8 cellular contexts compared by ENCODE assay signal in the genomic region with DNA sequence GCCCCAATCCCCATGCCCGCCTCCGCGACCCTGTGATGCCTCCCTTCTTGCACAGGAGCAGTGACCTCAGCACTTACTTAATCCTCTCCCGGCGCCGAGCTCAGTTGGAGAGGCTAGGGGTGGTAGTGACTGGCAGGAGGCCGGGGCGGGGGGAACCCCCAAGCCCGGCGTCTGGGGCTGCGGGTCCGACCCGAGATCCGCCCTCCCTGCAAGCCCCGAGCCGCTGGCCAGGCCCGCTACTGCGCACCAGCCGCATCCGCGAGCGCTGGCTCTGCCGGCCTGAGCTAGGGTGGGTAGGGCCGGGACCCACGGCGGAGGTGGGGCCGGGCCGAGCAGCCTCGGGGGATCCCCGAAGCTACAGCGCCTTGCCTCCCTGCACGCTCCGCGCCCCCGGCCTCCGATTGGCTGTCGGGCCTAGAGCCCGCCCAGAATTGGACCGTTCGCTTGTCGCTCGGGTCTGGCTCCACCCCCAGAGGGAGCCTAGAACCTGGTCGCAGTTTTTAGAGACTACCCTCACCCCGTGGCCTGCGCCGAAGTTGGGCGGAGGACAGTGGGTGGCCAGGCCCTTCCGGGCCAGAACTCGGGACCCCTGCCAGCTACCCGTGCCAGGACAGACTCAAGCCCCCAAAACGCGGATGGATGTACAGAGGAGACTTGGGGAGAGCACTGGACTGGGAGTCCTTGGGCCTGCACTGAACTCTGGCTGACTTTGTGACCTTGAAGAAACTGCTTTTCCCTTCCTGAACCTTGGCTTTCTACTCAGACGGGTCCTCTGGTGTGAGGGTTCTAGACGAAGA. TPM values are rescaled to one million over a fixed set of nuclear protein-coding genes. Genes with fewer than 3 reads are reported as not detected.
DNase-seq lines count a peak whose midpoint lies in the region; ATAC-seq, FAIRE-seq and TF ChIP-seq lines count a peak whose summit lies in the region.

C3orf18 (minus strand) TSS at position 362 of the 797 bp plus-strand sequence. CDS start 2,048 bp downstream, outside the sequence.

- dilution Hi-C loops in keratinocyte (cut with MboI; ENCODE audit: extremely low pct_ligation_motif_present, low sequenced_read_pairs): no loop called here

- peak; percentile 95 for FAIRE-seq in GM18507 (lab: Jason Lieb, UNC)
- no peak for FAIRE-seq in keratinocyte (lab: Jason Lieb, UNC)

- H4K20me1 ChIP-seq in keratinocyte (ENCODE audit: control insufficient read depth, extremely low read depth, insufficient read depth, low read length): no peaks in the 10 kb centered on the region

- peak within 1 kb of the TSS; percentile 25 to 97 (median 51) for H3K4me3 ChIP-seq in keratinocyte (ENCODE audit: control insufficient read depth in 2 of 3, extremely low read depth in 1 of 3, insufficient read depth in 2 of 3, low read depth in 1 of 3, low read length in 3 of 3)

- no peak within 1 kb of the TSS for H3K27ac ChIP-seq in keratinocyte (ENCODE audit: control insufficient read depth, insufficient read depth, low read length)

- no peak for TF ChIP-seq CTCF in keratinocyte (optimal IDR thresholded peaks at IDR 0.05 in 1 of 3, IDR thresholded peaks at IDR 0.05 in 1 of 3, conservative IDR thresholded peaks at IDR 0.05 in 1 of 3; ENCODE audit: extremely low read depth in 1 of 3, insufficient read depth in 2 of 3, low read length in 3 of 3)

- no peak within 1 kb of the TSS for H3K9ac ChIP-seq in keratinocyte (ENCODE audit: control insufficient read depth, extremely low read depth, insufficient read depth, low read length)

- peak; percentile 64 for ATAC-seq in HG02970 (IDR thresholded peaks at IDR 0.05; ENCODE audit: low FRiP score, unreplicated experiment)
- peak; percentile 80 to 83 for ATAC-seq in activated CD4-positive, CD25-positive, alpha-beta regulatory T cell treated with anti-CD3 and anti-CD28 coated beads, Interleukin-2, amount 50 U/mL, for 24 hours

- peak within 1 kb of the TSS; percentile 85 for H3K4me2 ChIP-seq in keratinocyte (ENCODE audit: control insufficient read depth, extremely low read depth, insufficient read depth, low read depth, low read length)

- H3K79me2 ChIP-seq in keratinocyte (ENCODE audit: control insufficient read depth, insufficient read depth, low read length): peaks cover 7% of the 10 kb centered on the region

- DNase-seq in GM18507 (ENCODE audit: extremely low spot score, insufficient read length, low read depth) (peak; percentile 99), NCI-H2107 treated with DMSO at 0.1 percent for 48 hours (lab: John Stamatoyannopoulos, UW; ENCODE audit: unreplicated experiment) (peak; percentile 13), cerebellar cortex (ENCODE audit: low spot score) (peak; percentile 94), keratinocyte (ENCODE audit: low read depth, low spot score) (peak; percentile 52), NCI-H1694 treated with DMSO at 0.1 percent for 48 hours (lab: John Stamatoyannopoulos, UW) (no peak)
- peak; percentile 94 for DNase-seq in stimulated activated CD4-positive, alpha-beta T cell treated with anti-CD3 and anti-CD28 coated beads, Interleukin-12 subunit alpha, Interleukin-12 subunit beta, amount 100 ng/mL, for 4 hours

- peaks cover 32% of the 10 kb centered on the region for H3K4me1 ChIP-seq in keratinocyte (ENCODE audit: control insufficient read depth, extremely low read depth, insufficient read depth, low read length)

- H3K27me3 ChIP-seq in keratinocyte (ENCODE audit: control insufficient read depth, extremely low read depth, insufficient read depth, low read length): no peaks in the 10 kb centered on the region

- H3K9me1 ChIP-seq in keratinocyte (ENCODE audit: control insufficient read depth, extremely low read depth, insufficient read depth, low read length): no peaks in the 10 kb centered on the region

- H3K9me3 ChIP-seq in keratinocyte (ENCODE audit: control insufficient read depth, low read depth, low read length): no peaks in the 10 kb centered on the region

- H3K36me3 ChIP-seq in keratinocyte (ENCODE audit: control insufficient read depth in 2 of 2, extremely low read depth in 1 of 2, insufficient read depth in 2 of 2, low read length in 2 of 2): peaks cover 3% of the 10 kb centered on the region in 2 experiments

- H2AFZ ChIP-seq in keratinocyte (ENCODE audit: control insufficient read depth, low read length): peak within 1 kb of the TSS; percentile 56

RNA-seq across cellular contexts. Expression of gene C3orf18, which starts in this region (rescaled TPM):
- 1.4 to 2.6 TPM (median 1.4 TPM) in 3 replicates for polyA plus RNA-seq in keratinocyte
- polyA plus RNA-seq in keratinocyte (2011; ENCODE audit: low read depth): 0.30 TPM
- polyA plus RNA-seq in keratinocyte (2011; cell fraction: cytosol; rRNA removed): 0.56 and 1.3 TPM in 2 replicates
- polyA plus RNA-seq in keratinocyte (2011; cell fraction: nucleus; rRNA removed): 2.2 and 2.8 TPM in 2 replicates
- 0.14 and 0.92 TPM in 2 replicates for polyA plus RNA-seq in keratinocyte (2012; ENCODE audit: low replicate concordance)
- 1.4 to 4.5 TPM (median 3.9 TPM) in 3 replicates for polyA minus RNA-seq in keratinocyte
- not detected for polyA minus RNA-seq in keratinocyte (2011; cell fraction: cytosol; rRNA and poly(A)+ RNA removed)
- 0.32 and 0.93 TPM in 2 replicates for polyA minus RNA-seq in keratinocyte (2011; cell fraction: nucleus; rRNA and poly(A)+ RNA removed)
